Comparison of ENCODE assay signal across 20 cellular contexts in the genomic region with DNA sequence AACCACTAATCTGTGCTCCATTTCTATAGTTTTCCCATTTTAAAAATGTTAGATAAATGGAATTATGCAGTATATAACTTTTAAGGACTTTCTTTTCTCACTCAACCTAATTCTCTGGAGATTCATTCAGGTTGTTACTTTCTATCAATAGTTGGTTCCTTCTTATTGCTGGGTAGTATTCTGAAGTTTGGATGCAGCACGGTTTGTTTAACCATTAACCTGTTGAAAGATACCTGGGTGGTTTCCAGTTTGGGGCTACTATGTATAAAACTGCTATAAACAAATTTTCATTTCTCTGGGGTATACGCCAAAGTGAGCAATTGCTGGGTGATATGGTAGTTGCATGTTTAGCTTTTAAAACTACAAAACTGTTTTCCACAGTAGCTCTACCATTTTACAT. TPM values are rescaled to one million over a fixed set of nuclear protein-coding genes. Genes with fewer than 3 reads are reported as not detected.
DNase-seq lines count a peak whose midpoint lies in the region; ATAC-seq, FAIRE-seq and TF ChIP-seq lines count a peak whose summit lies in the region.
"Had no signal": no experiment of that assay in that cellular context is flagged by ENCODE, and none has a peak within 500 bp of the region (broad histone marks: within the 10 kb centered on the region; RNA-seq: fewer than 3 reads in every experiment).

No MANE protein-coding gene starts in this region.

- POLR2A ChIA-PET in HepG2 (lab: Yijun Ruan, JAX) = no interaction called here

- H3K79me2 ChIP-seq in HepG2 (ENCODE audit: insufficient read depth, low read length) = no peaks in the 10 kb centered on the region

- TF ChIP-seq EP300 in HepG2 (IDR thresholded peaks at IDR 0.05; ENCODE audit: low read depth in 2 of 2, low read length in 2 of 2) (no peak), HepG2 (CRISPR knock-in tag; IDR thresholded peaks at IDR 0.05; ENCODE audit: borderline replicate concordance) (no peak)

- BruUV-seq in HepG2 (replicated peaks; lab: Mats Ljungman, UMichigan) = no TSS peak

- FAIRE-seq in HepG2 (lab: Jason Lieb, UNC) = no peak
- FAIRE-seq: A549, D721Med, G401.6, GM12891, GM19239 had no signal

- peak in 3 of 4 donors; percentile 50 to 58 (median 53) for ATAC-seq in right lobe of liver
- ATAC-seq in HepG2 = no peak
- no peak for ATAC-seq in mucosa of descending colon
- ATAC-seq: A549; CD8-positive, alpha-beta T cell had no signal

- H3K27me3 ChIP-seq in right lobe of liver = no peaks in the 10 kb centered on the region
- H3K27me3 ChIP-seq in HepG2 (ENCODE audit: control insufficient read depth in 1 of 2, insufficient read depth in 2 of 2, low read length in 2 of 2) = no peaks in the 10 kb centered on the region
- no peaks in the 10 kb centered on the region for H3K27me3 ChIP-seq in dorsolateral prefrontal cortex
- H3K27me3 ChIP-seq: BLaER1 treated with 17β-estradiol and CSF1 and Interleukin-3, amounts not matched to agents 10 nM and 100 nM had no signal

- H3K4me2 ChIP-seq in HepG2 (ENCODE audit: low read depth, low read length) = no peak overlapping the region
- H3K4me2 ChIP-seq: A549; BLaER1 treated with 17β-estradiol and CSF1 and Interleukin-3, amounts not matched to agents 10 nM and 100 nM had no signal

- TF ChIP-seq POLR2A in right lobe of liver (IDR thresholded peaks at IDR 0.05) (no peak), HepG2 (IDR thresholded peaks at IDR 0.05; ENCODE audit: insufficient read depth in 1 of 2, low read depth in 2 of 2, low read length in 2 of 2) (no peak)

- DNase-seq in right lobe of liver = no peak
- no peak for DNase-seq in HepG2 (ENCODE audit: low spot score)
- no peak for DNase-seq in dorsolateral prefrontal cortex
- DNase-seq in mucosa of descending colon = no peak
- DNase-seq in stimulated activated CD4-positive, alpha-beta T cell treated with anti-CD3 and anti-CD28 coated beads, Interleukin-15, amount 100 ng/mL, for 24 hours = no peak
- DNase-seq: AML-193; Caco-2; Calu3; CD4-positive, alpha-beta T cell; CD8-positive, alpha-beta T cell; DMS79 treated with DMSO at 0.1 percent for 48 hours; GF-D8 had no signal

- H4K20me1 ChIP-seq in HepG2 (ENCODE audit: insufficient read depth, low read length) = no peaks in the 10 kb centered on the region
- H4K20me1 ChIP-seq: BLaER1 treated with 17β-estradiol and CSF1 and Interleukin-3, amounts not matched to agents 10 nM and 100 nM had no signal

- TF ChIP-seq RAD21 in HepG2 (CRISPR knock-in tag; IDR thresholded peaks at IDR 0.05) = no peak

- CTCF ChIA-PET in HepG2 (lab: Yijun Ruan, JAX; ENCODE audit: low intra/inter-chr PET ratio, low total read pairs) = no interaction called here

- TF ChIP-seq CTCF in right lobe of liver (IDR thresholded peaks at IDR 0.05) (no peak), HepG2 (CRISPR knock-in tag; IDR thresholded peaks at IDR 0.05) (no peak), dorsolateral prefrontal cortex (IDR thresholded peaks at IDR 0.05 in 54 of 56, conservative IDR thresholded peaks at IDR 0.05 in 2 of 56; ENCODE audit: low read depth in 1 of 56, partially characterized antibody in 56 of 56) (no peak), mucosa of descending colon (IDR thresholded peaks at IDR 0.05) (no peak)

- H3K4me1 ChIP-seq in right lobe of liver (peaks cover 0 to 4% (median 2%) of the 10 kb centered on the region in 4 donors), HepG2 (ENCODE audit: insufficient read depth, low read length) (no peaks in the 10 kb centered on the region), mucosa of descending colon (ENCODE audit: low read depth) (no peaks in the 10 kb centered on the region)
- H3K4me1 ChIP-seq: A549; BLaER1 treated with 17β-estradiol and CSF1 and Interleukin-3, amounts not matched to agents 10 nM and 100 nM; Caco-2 had no signal

- H3K9me3 ChIP-seq in right lobe of liver = no peaks in the 10 kb centered on the region
- H3K9me3 ChIP-seq in HepG2 (ENCODE audit: low read length) = no peaks in the 10 kb centered on the region
- H3K9me3 ChIP-seq in mucosa of descending colon = no peaks in the 10 kb centered on the region
- H3K9me3 ChIP-seq: A549, Caco-2 had no signal

- intact Hi-C loops in right lobe of liver (cut with DNase I) (loop anchor here (10.0 kb wide), 2 partner anchors 133 to 143 kb away; no protein-coding TSS in a partner anchor), HepG2 (cut with micrococcal nuclease; ENCODE audit: unreplicated experiment) (no loop called here), dorsolateral prefrontal cortex (cut with DNase I) (loop anchor here (5.0 to 10.0 kb wide), 3 partner anchors 120 to 243 kb away; a partner anchor contains a TSS), mucosa of descending colon (cut with DNase I, micrococcal nuclease) (loop anchor here in 1 of 2 donors (10.0 kb wide), 1 partner anchor 143 kb away; no protein-coding TSS in a partner anchor)

- no peak overlapping the region for H3K9ac ChIP-seq in HepG2 (ENCODE audit: insufficient read depth, low read depth, low read length)
- H3K9ac ChIP-seq: BLaER1 treated with 17β-estradiol and CSF1 and Interleukin-3, amounts not matched to agents 10 nM and 100 nM had no signal

- in situ Hi-C loops in HepG2 (cut with HindIII; ENCODE audit: extremely low pct_ligation_motif_present, low pct_unique_long_range_greater_than_20kb) = loop anchor here (25.0 kb wide), 1 partner anchor 135 kb away; no protein-coding TSS in a partner anchor

- H3K27ac ChIP-seq in right lobe of liver (no peak overlapping the region), HepG2 (ENCODE audit: extremely low read length, insufficient read depth, low read length) (no peak overlapping the region), dorsolateral prefrontal cortex (peak overlapping the region in 44 of 59 donors; percentile 4 to 97 (median 87))
- H3K27ac ChIP-seq: 22Rv1; A549; BLaER1 treated with 17β-estradiol and CSF1 and Interleukin-3, amounts not matched to agents 10 nM and 100 nM; C4-2B had no signal

- H2AFZ ChIP-seq in HepG2 (ENCODE audit: low read length) = no peak overlapping the region

- 6% methylated on average over 2 of the region's 2 CpGs for WGBS in right lobe of liver (ENCODE audit: insufficient coverage, low coverage, low lambda C conversion rate, missing lambda C conversion rate)
- 92% methylated on average over 2 of the region's 2 CpGs for WGBS in HepG2 (ENCODE audit: low lambda C conversion rate)

- H3K4me3 ChIP-seq in right lobe of liver = no peak overlapping the region
- H3K4me3 ChIP-seq in HepG2 (replicated peaks in 1 of 3; ENCODE audit: insufficient read depth in 1 of 3, low read depth in 2 of 3, low read length in 3 of 3) = no peak overlapping the region
- no peak overlapping the region for H3K4me3 ChIP-seq in dorsolateral prefrontal cortex
- H3K4me3 ChIP-seq in mucosa of descending colon = no peak overlapping the region
- H3K4me3 ChIP-seq: A549; BLaER1 treated with 17β-estradiol and CSF1 and Interleukin-3, amounts not matched to agents 10 nM and 100 nM had no signal

- no peaks in the 10 kb centered on the region for H3K36me3 ChIP-seq in right lobe of liver
- H3K36me3 ChIP-seq in HepG2 (replicated peaks in 1 of 2; ENCODE audit: control insufficient read depth in 1 of 2, insufficient read depth in 2 of 2, low read length in 2 of 2) = no peaks in the 10 kb centered on the region
- no peaks in the 10 kb centered on the region for H3K36me3 ChIP-seq in mucosa of descending colon (ENCODE audit: low read depth)
- H3K36me3 ChIP-seq: BLaER1 treated with 17β-estradiol and CSF1 and Interleukin-3, amounts not matched to agents 10 nM and 100 nM had no signal

TF ChIP-seq in HepG2, 621 proteins besides CTCF, POLR2A, EP300 and RAD21 (continues in another document):
- TF ChIP-seq, protein P1, sequence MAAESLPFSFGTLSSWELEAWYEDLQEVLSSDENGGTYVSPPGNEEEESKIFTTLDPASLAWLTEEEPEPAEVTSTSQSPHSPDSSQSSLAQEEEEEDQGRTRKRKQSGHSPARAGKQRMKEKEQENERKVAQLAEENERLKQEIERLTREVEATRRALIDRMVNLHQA (CRISPR knock-in tag; IDR thresholded peaks at IDR 0.05) = no peak
- TF ChIP-seq GFI1 (CRISPR knock-in tag; IDR thresholded peaks at IDR 0.05; ENCODE audit: borderline replicate concordance) (no peak), ZNF382 (CRISPR knock-in tag; IDR thresholded peaks at IDR 0.05; ENCODE audit: borderline replicate concordance) (no peak)
- TF ChIP-seq, protein P2, sequence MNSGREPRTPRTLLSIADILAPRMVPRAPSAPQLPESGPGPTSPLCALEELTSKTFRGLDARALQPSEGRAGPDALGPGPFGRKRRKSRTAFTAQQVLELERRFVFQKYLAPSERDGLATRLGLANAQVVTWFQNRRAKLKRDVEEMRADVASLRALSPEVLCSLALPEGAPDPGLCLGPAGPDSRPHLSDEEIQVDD (CRISPR knock-in tag; IDR thresholded peaks at IDR 0.05; ENCODE audit: borderline replicate concordance) = no peak

RNA-seq across cellular contexts. Expression of a gene that starts 39.1 kb away (rescaled TPM):
- 10 to 100 TPM; 17.0 to 25.9 (median 21.5) TPM for total RNA-seq in right lobe of liver
- total RNA-seq in HepG2 (2016; rRNA removed; fragmentation: Illumina TruSeq; extraction: Trizol) = 34.5 and 59.9 TPM in 2 replicates
- 3.2 and 3.3 TPM in 2 replicates for total RNA-seq in HepG2 (2016; cell fraction: cytosol; rRNA removed; fragmentation: Illumina TruSeq; extraction: Trizol; ENCODE audit: low read depth)
- 28.5 and 57.7 TPM in 2 replicates for total RNA-seq in HepG2 (2016; cell fraction: insoluble cytoplasmic fraction; rRNA removed; fragmentation: Illumina TruSeq; extraction: Trizol)
- total RNA-seq in HepG2 (2016; cell fraction: membrane; rRNA removed; fragmentation: Illumina TruSeq; extraction: Trizol) = 11.0 and 11.4 TPM in 2 replicates
- total RNA-seq in HepG2 (2016; cell fraction: nucleus; rRNA removed; fragmentation: Illumina TruSeq; extraction: Trizol) = 35.9 and 36.8 TPM in 2 replicates
- polyA plus RNA-seq in HepG2 (2011; rRNA removed) = 45.9 and 67.9 TPM in 2 replicates
- polyA plus RNA-seq in HepG2 (2011; cell fraction: cytosol; rRNA removed) = 44.7 and 50.7 TPM in 2 replicates
- 22.5 and 24.0 TPM in 2 replicates for polyA plus RNA-seq in HepG2 (2011; cell fraction: nucleus; rRNA removed)
- polyA plus RNA-seq in HepG2 (2012) = 38.3 and 53.1 TPM in 2 replicates
- polyA plus RNA-seq in HepG2 (2016; cell fraction: cytosol; fragmentation: Illumina TruSeq; extraction: Trizol; ENCODE audit: low read depth) = 2.5 and 2.7 TPM in 2 replicates
- polyA plus RNA-seq in HepG2 (2016; cell fraction: insoluble cytoplasmic fraction; fragmentation: Illumina TruSeq; extraction: Trizol; ENCODE audit: low read depth) = 79.4 and 84.4 TPM in 2 replicates
- 9.2 and 9.5 TPM in 2 replicates for polyA plus RNA-seq in HepG2 (2016; cell fraction: membrane; fragmentation: Illumina TruSeq; extraction: Trizol; ENCODE audit: low read depth)
- 23.3 and 29.2 TPM in 2 replicates for polyA plus RNA-seq in HepG2 (2016; cell fraction: nucleus; fragmentation: Illumina TruSeq; extraction: Trizol; ENCODE audit: insufficient read depth, low read depth)
- 44.6 and 79.7 TPM in 2 replicates for polyA minus RNA-seq in HepG2 (2011; rRNA and poly(A)+ RNA removed; ENCODE audit: low replicate concordance)
- 60.2 and 76.8 TPM in 2 replicates for polyA minus RNA-seq in HepG2 (2011; cell fraction: cytosol; rRNA and poly(A)+ RNA removed)
- 83.6 and 91.6 TPM in 2 replicates for polyA minus RNA-seq in HepG2 (2011; cell fraction: nucleus; rRNA and poly(A)+ RNA removed)
- 100 to 1,000 TPM; 105 to 278 (median 202) TPM for total RNA-seq in dorsolateral prefrontal cortex
- 10 to 100 TPM; 26.4 to 31.3 (median 27.3) TPM for total RNA-seq in mucosa of descending colon

Comparison
In these comparisons a context has a peak if more than half of its experiments do, and no peak if none do; other contexts are left out.
1. ATAC-seq: peak in right lobe of liver (3 of 4); none in HepG2 (single experiment) and mucosa of descending colon (single experiment).
2. H3K27ac ChIP-seq: peak in dorsolateral prefrontal cortex (44 of 59); none in right lobe of liver (0 of 3) and HepG2 (single experiment).